Comparison of ENCODE assay signal across 8 cellular contexts in the genomic region with DNA sequence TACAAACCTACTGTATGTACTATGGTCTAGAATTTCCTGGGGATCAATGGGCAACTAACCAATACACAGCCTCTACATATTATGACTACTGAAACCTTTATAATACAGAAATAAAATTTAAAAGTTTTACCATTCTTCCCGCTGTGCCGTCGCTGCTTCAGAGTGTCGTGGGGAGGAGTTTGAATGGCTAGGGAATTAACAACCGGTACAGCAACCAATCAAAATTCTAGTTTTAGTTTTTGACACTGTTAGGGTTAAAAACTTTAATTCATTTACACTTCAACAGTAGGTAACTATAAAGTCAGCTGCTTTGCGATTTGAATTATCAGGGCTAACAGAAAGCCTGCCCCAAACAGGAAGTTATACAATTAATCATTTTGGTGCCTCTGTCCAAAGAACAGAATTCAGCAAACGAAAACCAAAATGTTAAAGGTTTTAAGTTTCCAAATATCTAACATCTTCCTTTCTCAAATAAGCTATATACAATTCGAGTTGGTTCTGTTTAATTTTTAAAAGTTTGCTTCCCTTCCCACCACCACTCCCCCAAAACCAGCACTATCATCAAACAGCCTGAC. TPM values are rescaled to one million over a fixed set of nuclear protein-coding genes. Genes with fewer than 3 reads are reported as not detected.
A peak's percentile ranks its signal among the peaks of the same experiment; 100 is the strongest.
DNase-seq lines count a peak whose midpoint lies in the region; FAIRE-seq and TF ChIP-seq lines count a peak whose summit lies in the region.

No MANE protein-coding gene starts in this region.

- H3K27ac ChIP-seq in suprapubic skin, result no peak overlapping the region

- 0% methylated on average over 8 of the region's 8 CpGs for WGBS in suprapubic skin

- H3K4me1 ChIP-seq in suprapubic skin, result peaks cover 67% of the 10 kb centered on the region

- H3K4me1 Mint-ChIP-seq in activated naive CD4-positive, alpha-beta T cell treated with anti-CD3 and anti-CD28 coated beads for 36 hours (ENCODE audit: low read depth), result peaks cover 53% of the 10 kb centered on the region
- peaks cover 54% of the 10 kb centered on the region for H3K4me1 Mint-ChIP-seq in activated T-helper 1 cell treated with anti-CD3 and anti-CD28 coated beads, Interleukin-12 subunit alpha, Interleukin-12 subunit beta, Interleukin-2, Interleukin-4 antibody, amounts not matched to agents 30 ng/mL and 10 ng/mL and 1 ng/mL, durations not matched to agents 14 hours and 24 hours and 36 hours (ENCODE audit: low read depth)
- H3K4me1 Mint-ChIP-seq in immature natural killer cell, result peaks cover 82 to 85% of the 10 kb centered on the region in 2 donors

- in situ Hi-C loops in ACHN (cut with HindIII; ENCODE audit: low pct_ligation_motif_present, low pct_unique_long_range_greater_than_20kb, low sequenced_read_pairs), result no loop called here

- H3K4me3 Mint-ChIP-seq in activated naive CD4-positive, alpha-beta T cell treated with anti-CD3 and anti-CD28 coated beads for 36 hours, result peak overlapping the region; percentile 95
- H3K4me3 Mint-ChIP-seq in activated T-helper 1 cell treated with anti-CD3 and anti-CD28 coated beads, Interleukin-12 subunit alpha, Interleukin-12 subunit beta, Interleukin-2, Interleukin-4 antibody, amounts not matched to agents 30 ng/mL and 10 ng/mL and 1 ng/mL, durations not matched to agents 14 hours and 24 hours and 36 hours, result peak overlapping the region; percentile 99
- peak overlapping the region; percentile 99 to 100 (median 100) for H3K4me3 Mint-ChIP-seq in immature natural killer cell

- H3K36me3 Mint-ChIP-seq in activated naive CD4-positive, alpha-beta T cell treated with anti-CD3 and anti-CD28 coated beads for 36 hours (ENCODE audit: low read depth), result peaks cover 61% of the 10 kb centered on the region
- H3K36me3 Mint-ChIP-seq in activated T-helper 1 cell treated with anti-CD3 and anti-CD28 coated beads, Interleukin-12 subunit alpha, Interleukin-12 subunit beta, Interleukin-2, Interleukin-4 antibody, amounts not matched to agents 30 ng/mL and 10 ng/mL and 1 ng/mL, durations not matched to agents 14 hours and 24 hours and 36 hours (ENCODE audit: low read depth), result peaks cover 55% of the 10 kb centered on the region
- peaks cover 4 to 19% (median 13%) of the 10 kb centered on the region in 3 donors for H3K36me3 Mint-ChIP-seq in immature natural killer cell

- no peak for FAIRE-seq in urothelium cell line (lab: Jason Lieb, UNC)

- no peak for TF ChIP-seq POLR2A in suprapubic skin (IDR thresholded peaks at IDR 0.05)

- no peaks in the 10 kb centered on the region for H3K27me3 ChIP-seq in suprapubic skin

- H3K4me3 ChIP-seq in suprapubic skin, result peak overlapping the region; percentile 92

- no peaks in the 10 kb centered on the region for H3K27me3 Mint-ChIP-seq in activated naive CD4-positive, alpha-beta T cell treated with anti-CD3 and anti-CD28 coated beads for 36 hours (ENCODE audit: low read depth)
- H3K27me3 Mint-ChIP-seq in activated T-helper 1 cell treated with anti-CD3 and anti-CD28 coated beads, Interleukin-12 subunit alpha, Interleukin-12 subunit beta, Interleukin-2, Interleukin-4 antibody, amounts not matched to agents 30 ng/mL and 10 ng/mL and 1 ng/mL, durations not matched to agents 14 hours and 24 hours and 36 hours (ENCODE audit: insufficient read depth), result peaks cover 2% of the 10 kb centered on the region
- peaks cover 20 to 23% (median 22%) of the 10 kb centered on the region in 3 donors for H3K27me3 Mint-ChIP-seq in immature natural killer cell (ENCODE audit: low read depth in 3 of 3)

- intact Hi-C loops in activated naive CD4-positive, alpha-beta T cell treated with anti-CD3 and anti-CD28 coated beads for 36 hours (cut with micrococcal nuclease), result loop anchor here (5.0 to 10.0 kb wide), 3 partner anchors 846 to 983 kb away; a partner anchor contains a TSS
- intact Hi-C loops in activated T-helper 1 cell treated with anti-CD3 and anti-CD28 coated beads, Interleukin-12 subunit alpha, Interleukin-12 subunit beta, Interleukin-2, Interleukin-4 antibody, amounts not matched to agents 30 ng/mL and 10 ng/mL and 1 ng/mL, durations not matched to agents 14 hours and 24 hours and 36 hours (cut with micrococcal nuclease), result loop anchor here (1.0 to 10.0 kb wide), 7 partner anchors 9 to 983 kb away; a partner anchor contains a TSS

- H3K36me3 ChIP-seq in suprapubic skin, result peaks cover 3% of the 10 kb centered on the region

- no peak for DNase-seq in activated naive CD4-positive, alpha-beta T cell treated with anti-CD3 and anti-CD28 coated beads for 36 hours
- DNase-seq in activated naive CD4-positive, alpha-beta T cell treated with anti-CD3 and anti-CD28 coated beads, Interleukin-2, amount 50 U/mL, for 16 hours, result no peak
- no peak for DNase-seq in activated T-helper 1 cell treated with anti-CD3 and anti-CD28 coated beads, Interleukin-12 subunit alpha, Interleukin-12 subunit beta, Interleukin-2, Interleukin-4 antibody, amounts not matched to agents 30 ng/mL and 10 ng/mL and 1 ng/mL, durations not matched to agents 14 hours and 24 hours and 36 hours (ENCODE audit: low spot score)
- DNase-seq in immature natural killer cell, result peak in 1 of 3 donors; percentile 22
- DNase-seq in suprapubic skin (ENCODE audit: low spot score in 2 of 2), result no peak
- no peak for DNase-seq in ACHN
- no peak for DNase-seq in urothelium cell line (ENCODE audit: low spot score)
- no peak for DNase-seq in AML-193 (lab: John Stamatoyannopoulos, UW)

- H3K9me3 Mint-ChIP-seq in activated naive CD4-positive, alpha-beta T cell treated with anti-CD3 and anti-CD28 coated beads for 36 hours, result no peaks in the 10 kb centered on the region
- no peaks in the 10 kb centered on the region for H3K9me3 Mint-ChIP-seq in activated T-helper 1 cell treated with anti-CD3 and anti-CD28 coated beads, Interleukin-12 subunit alpha, Interleukin-12 subunit beta, Interleukin-2, Interleukin-4 antibody, amounts not matched to agents 30 ng/mL and 10 ng/mL and 1 ng/mL, durations not matched to agents 14 hours and 24 hours and 36 hours
- no peaks in the 10 kb centered on the region for H3K9me3 Mint-ChIP-seq in immature natural killer cell

- TF ChIP-seq EP300 in suprapubic skin (IDR thresholded peaks at IDR 0.05), result no peak

- TF ChIP-seq CTCF in suprapubic skin (IDR thresholded peaks at IDR 0.05), result no peak

- CTCF ChIA-PET in activated naive CD4-positive, alpha-beta T cell treated with anti-CD3 and anti-CD28 coated beads for 36 hours (lab: Charles Lee), result interaction anchor here (2.7 to 3.8 kb wide), 2 partner anchors 11 to 58 kb away, joined by 9 to 22 read pairs; no protein-coding TSS in a partner anchor

- H3K9me3 ChIP-seq in suprapubic skin, result no peaks in the 10 kb centered on the region

- H3K27ac Mint-ChIP-seq in activated naive CD4-positive, alpha-beta T cell treated with anti-CD3 and anti-CD28 coated beads for 36 hours, result peak overlapping the region; percentile 95
- H3K27ac Mint-ChIP-seq in activated T-helper 1 cell treated with anti-CD3 and anti-CD28 coated beads, Interleukin-12 subunit alpha, Interleukin-12 subunit beta, Interleukin-2, Interleukin-4 antibody, amounts not matched to agents 30 ng/mL and 10 ng/mL and 1 ng/mL, durations not matched to agents 14 hours and 24 hours and 36 hours, result peak overlapping the region; percentile 100
- H3K27ac Mint-ChIP-seq in immature natural killer cell, result peak overlapping the region; percentile 96 to 100 (median 100)

RNA-seq across cellular contexts. Expression of a gene that starts 2.3 kb away (rescaled TPM):
- total RNA-seq in activated naive CD4-positive, alpha-beta T cell treated with anti-CD3 and anti-CD28 coated beads for 36 hours, result 100 to 1,000 TPM; 340 to 367 TPM
- 434 and 438 TPM in 2 replicates for total RNA-seq in activated T-helper 1 cell treated with anti-CD3 and anti-CD28 coated beads, Interleukin-12 subunit alpha, Interleukin-12 subunit beta, Interleukin-2, Interleukin-4 antibody, amounts not matched to agents 30 ng/mL and 10 ng/mL and 1 ng/mL, durations not matched to agents 14 hours and 24 hours and 36 hours
- 100 to 1,000 TPM; 133 to 287 (median 221) TPM for polyA plus RNA-seq in immature natural killer cell
- total RNA-seq in suprapubic skin, result 100 to 1,000 TPM in 1 of 4 donors, 10 to 100 TPM in 3; 65.5 to 253 (median 78.1) TPM

RNA-seq across cellular contexts. Expression of a gene that starts 58.8 kb away (rescaled TPM):
- 100 to 1,000 TPM; 256 to 267 TPM for total RNA-seq in activated naive CD4-positive, alpha-beta T cell treated with anti-CD3 and anti-CD28 coated beads for 36 hours
- 498 and 514 TPM in 2 replicates for total RNA-seq in activated T-helper 1 cell treated with anti-CD3 and anti-CD28 coated beads, Interleukin-12 subunit alpha, Interleukin-12 subunit beta, Interleukin-2, Interleukin-4 antibody, amounts not matched to agents 30 ng/mL and 10 ng/mL and 1 ng/mL, durations not matched to agents 14 hours and 24 hours and 36 hours
- 100 to 1,000 TPM; 176 to 312 (median 204) TPM for polyA plus RNA-seq in immature natural killer cell
- 100 to 1,000 TPM; 101 to 257 (median 126) TPM for total RNA-seq in suprapubic skin

RNA-seq across cellular contexts. Expression of a gene that starts 58.9 kb away (rescaled TPM):
- 10 to 100 TPM; 55.1 to 56.3 TPM for total RNA-seq in activated naive CD4-positive, alpha-beta T cell treated with anti-CD3 and anti-CD28 coated beads for 36 hours
- total RNA-seq in activated T-helper 1 cell treated with anti-CD3 and anti-CD28 coated beads, Interleukin-12 subunit alpha, Interleukin-12 subunit beta, Interleukin-2, Interleukin-4 antibody, amounts not matched to agents 30 ng/mL and 10 ng/mL and 1 ng/mL, durations not matched to agents 14 hours and 24 hours and 36 hours, result 60.8 and 61.5 TPM in 2 replicates
- polyA plus RNA-seq in immature natural killer cell, result 10 to 100 TPM; 48.5 to 53.7 (median 53.2) TPM
- total RNA-seq in suprapubic skin, result 10 to 100 TPM; 31.2 to 36.1 (median 31.8) TPM
